Comparison of ENCODE assay signal across 9 cellular contexts in genomic region chr12:64675795-64676194, GRCh38.
DNase-seq lines count a peak whose midpoint lies in the region; ATAC-seq, FAIRE-seq and TF ChIP-seq lines count a peak whose summit lies in the region.
"Had no signal": no experiment of that assay in that cellular context is flagged by ENCODE, and none has a peak within 500 bp of the region (broad histone marks: within the 10 kb centered on the region; RNA-seq: fewer than 3 reads in every experiment).

No MANE protein-coding gene starts in this region.

- H3K9me3 ChIP-seq in GM23248 (ENCODE audit: low read depth) (no peaks in the 10 kb centered on the region), esophagus muscularis mucosa (no peaks in the 10 kb centered on the region), pancreas (no peaks in the 10 kb centered on the region)

- H3K27me3 ChIP-seq in GM23248 (replicated peaks; ENCODE audit: insufficient read depth): no peaks in the 10 kb centered on the region
- no peaks in the 10 kb centered on the region for H3K27me3 ChIP-seq in esophagus muscularis mucosa
- H3K27me3 ChIP-seq in pancreas: no peaks in the 10 kb centered on the region

- H3K4me1 ChIP-seq in GM23248 (ENCODE audit: insufficient read depth): peaks cover 29% of the 10 kb centered on the region
- H3K4me1 ChIP-seq in esophagus muscularis mucosa: peaks cover 89 to 100% (median 99%) of the 10 kb centered on the region in 4 donors
- H3K4me1 ChIP-seq in pancreas: peaks cover 27 to 59% (median 45%) of the 10 kb centered on the region in 3 donors

- no peaks in the 10 kb centered on the region for H3K79me2 ChIP-seq in GM23248 (ENCODE audit: insufficient read depth)

- TF ChIP-seq CTCF in esophagus muscularis mucosa (IDR thresholded peaks at IDR 0.05) (no peak), pancreas (IDR thresholded peaks at IDR 0.05) (no peak), GM20000 (IDR thresholded peaks at IDR 0.05; ENCODE audit: extremely low read depth, missing control alignments) (no peak)

- no peak for FAIRE-seq in pancreas (lab: Jason Lieb, UNC)

- no peak overlapping the region for H3K27ac ChIP-seq in GM23248
- peak overlapping the region; percentile 82 to 85 (median 83) for H3K27ac ChIP-seq in esophagus muscularis mucosa (replicated peaks in 1 of 4)
- H3K27ac ChIP-seq in pancreas: peak overlapping the region in 1 of 4 donors; percentile 15

- DNase-seq in GM23248 (peak; percentile 55), esophagus muscularis mucosa (ENCODE audit: extremely low spot score) (no peak), pancreas (peak in 4 of 6 donors; percentile 61 to 77 (median 76)), GM20000 (ENCODE audit: low spot score) (no peak), 8988T (no peak)
- DNase-seq: central memory CD4-positive, alpha-beta T cell had no signal

- H3F3A ChIP-seq in GM23248 (ENCODE audit: insufficient read depth): peaks cover 7% of the 10 kb centered on the region

- in situ Hi-C loops in GM23248 (cut with MboI): no loop called here

- intact Hi-C loops in esophagus muscularis mucosa (cut with DNase I): no loop called here
- intact Hi-C loops in pancreas (cut with DNase I): loop anchor here in 1 of 3 donors (10.0 kb wide), 1 partner anchor 71 kb away; no protein-coding TSS in a partner anchor

- no peak for TF ChIP-seq POLR2A in esophagus muscularis mucosa (IDR thresholded peaks at IDR 0.05; ENCODE audit: low read depth)

- H3K4me2 ChIP-seq in GM23248 (ENCODE audit: unreplicated experiment): no peak overlapping the region

- no peak overlapping the region; the same call in 1 of the 2 replicates for H2AFZ ChIP-seq in GM23248

- ATAC-seq in SK-N-SH treated with all-trans-retinoic acid at 6 μM for 48 hours (peak; percentile 25), pancreas (peak; percentile 71 to 77 (median 74)), HG02840 (IDR thresholded peaks at IDR 0.05; ENCODE audit: low FRiP score, unreplicated experiment) (no peak), GM18907 (IDR thresholded peaks at IDR 0.05; ENCODE audit: unreplicated experiment) (no peak)

- H3K36me3 ChIP-seq in GM23248 (ENCODE audit: low read depth) (no peaks in the 10 kb centered on the region), esophagus muscularis mucosa (no peaks in the 10 kb centered on the region), pancreas (no peaks in the 10 kb centered on the region)

- H3K4me3 ChIP-seq in GM23248: no peak overlapping the region
- no peak overlapping the region for H3K4me3 ChIP-seq in esophagus muscularis mucosa
- H3K4me3 ChIP-seq in pancreas: no peak overlapping the region

- no peak overlapping the region for H3K9ac ChIP-seq in GM23248

- H3K9me2 ChIP-seq in GM23248 (ENCODE audit: insufficient read depth): no peaks in the 10 kb centered on the region

- 63 to 69% methylated on average over 3 of the region's 3 CpGs for WGBS in GM23248 (ENCODE audit: low coverage in 1 of 2, low lambda C conversion rate in 2 of 2, missing lambda C conversion rate in 2 of 2), 2 experiments
- 17% methylated on average over 3 of the region's 3 CpGs for WGBS in esophagus muscularis mucosa
- WGBS in pancreas, 2 donors: 52 to 55% methylated on average over 3 of the region's 3 CpGs

- no peaks in the 10 kb centered on the region for H4K20me1 ChIP-seq in GM23248 (ENCODE audit: insufficient read depth)

- no peak for TF ChIP-seq EP300 in esophagus muscularis mucosa (IDR thresholded peaks at IDR 0.05)

TF ChIP-seq in SK-N-SH treated with all-trans-retinoic acid at 6 μM for 48 hours, 23 proteins besides CTCF, POLR2A, EP300 and RAD21:
- TF ChIP-seq ARNTL (CRISPR knock-in tag; IDR thresholded peaks at IDR 0.05; ENCODE audit: borderline replicate concordance, low read depth): no peak
- 0 out of 2 replicates have a peak, but pooled peaks have one; percentile 17 for TF ChIP-seq ISL1 (CRISPR knock-in tag; IDR thresholded peaks at IDR 0.05)

Comparison
In these comparisons a context has a peak if more than half of its experiments do, and no peak if none do; other contexts are left out.
1. DNase-seq: peak in GM23248 (single experiment) and pancreas (4 of 6); none in esophagus muscularis mucosa (single experiment), GM20000 (single experiment) and 8988T (single experiment).
2. ATAC-seq: peak in SK-N-SH treated with all-trans-retinoic acid at 6 μM for 48 hours (single experiment) and pancreas (4 of 4); none in HG02840 (single experiment) and GM18907 (single experiment).